ENCODE assay signal across 11 cellular contexts in genomic region chr11:70522613-70523311, GRCh38.
DNase-seq lines count a peak whose midpoint lies in the region; ATAC-seq, FAIRE-seq and TF ChIP-seq lines count a peak whose summit lies in the region.
"Had no signal": no experiment of that assay in that cellular context is flagged by ENCODE, and none has a peak within 500 bp of the region (broad histone marks: within the 10 kb centered on the region; RNA-seq: fewer than 3 reads in every experiment).

No MANE protein-coding gene starts in this region.

- H3F3A ChIP-seq in SK-N-SH (replicated peaks; ENCODE audit: insufficient read depth): no peaks in the 10 kb centered on the region

- FAIRE-seq in urothelium cell line (lab: Jason Lieb, UNC): no peak

- no peak for TF ChIP-seq RAD21 in SK-N-SH (IDR thresholded peaks at IDR 0.05; ENCODE audit: low read length)

- POLR2A ChIA-PET in SK-N-SH (lab: Yijun Ruan, JAX): interaction anchor here (0.6 to 1.1 kb wide), 2 partner anchors 9 to 220 kb away, joined by 3 read pairs; no protein-coding TSS in a partner anchor

- H2AFZ ChIP-seq in SK-N-SH (ENCODE audit: low read depth): no peak overlapping the region

- no peaks in the 10 kb centered on the region for H3K79me2 ChIP-seq in SK-N-SH (ENCODE audit: insufficient read depth)

- TF ChIP-seq CTCF in SK-N-SH (IDR thresholded peaks at IDR 0.05) (no peak), stomach (IDR thresholded peaks at IDR 0.05) (peak in 1 of 7 experiments; percentile 21)

- no peak overlapping the region for H3K27ac ChIP-seq in SK-N-SH (ENCODE audit: low read depth in 2 of 2, low read length in 1 of 2)
- H3K27ac ChIP-seq in stomach: no peak overlapping the region

- H4K20me1 ChIP-seq in SK-N-SH (ENCODE audit: insufficient read depth): no peaks in the 10 kb centered on the region

- no peak overlapping the region for H3K4me3 ChIP-seq in SK-N-SH (ENCODE audit: low read depth in 2 of 2, low read length in 1 of 2)
- H3K4me3 ChIP-seq in stomach: no peak overlapping the region
- H3K4me3 ChIP-seq: lung had no signal

- CTCF ChIA-PET in SK-N-SH (lab: Yijun Ruan, JAX): interaction anchor here (1.1 to 1.2 kb wide), 2 partner anchors 12 to 19 kb away, joined by 3 to 4 read pairs; no protein-coding TSS in a partner anchor

- H3K4me1 ChIP-seq in SK-N-SH (ENCODE audit: control insufficient read depth in 1 of 2, insufficient read depth in 2 of 2, low read depth in 1 of 2, low read length in 1 of 2): peaks cover 0 to 54% of the 10 kb centered on the region in 2 experiments; a peak in 1 of 4 replicates
- H3K4me1 ChIP-seq in stomach: peaks cover 5 to 17% (median 10%) of the 10 kb centered on the region in 4 donors

- WGBS in SK-N-SH (ENCODE audit: low lambda C conversion rate): 77% methylated on average over 13 of the region's 25 CpGs
- WGBS in stomach, 5 donors: 30 to 46% (median 41%) methylated on average over 18 to 25 of the region's 25 CpGs

- no peaks in the 10 kb centered on the region for H3K9me2 ChIP-seq in SK-N-SH

- TF ChIP-seq EP300 in SK-N-SH (IDR thresholded peaks at IDR 0.05; ENCODE audit: borderline replicate concordance in 1 of 2, low read depth in 1 of 2, low read length in 1 of 2) (no peak), stomach (IDR thresholded peaks at IDR 0.05) (no peak)

- intact Hi-C loops in stomach (cut with DNase I; ENCODE audit: low total_unique reads): no loop called here

- H3K36me3 ChIP-seq in SK-N-SH (replicated peaks in 1 of 2; ENCODE audit: control insufficient read depth in 1 of 2, insufficient read depth in 2 of 2, low read length in 1 of 2): no peaks in the 10 kb centered on the region
- no peaks in the 10 kb centered on the region for H3K36me3 ChIP-seq in stomach

- H3K27me3 ChIP-seq in SK-N-SH (ENCODE audit: insufficient read depth) (no peaks in the 10 kb centered on the region), stomach (peaks cover 0 to 31% (median 0%) of the 10 kb centered on the region in 3 donors)

- no peak for TF ChIP-seq POLR2A in stomach (IDR thresholded peaks at IDR 0.05)

- H3K9me3 ChIP-seq in SK-N-SH: no peaks in the 10 kb centered on the region
- no peaks in the 10 kb centered on the region for H3K9me3 ChIP-seq in stomach

- no peak overlapping the region for H3K4me2 ChIP-seq in SK-N-SH

- peak; percentile 37 for DNase-seq in SK-N-SH
- peak; percentile 56 for DNase-seq in NCI-H2227 (lab: John Stamatoyannopoulos, UW; ENCODE audit: unreplicated experiment)
- DNase-seq in ecto neural progenitor cell (ENCODE audit: low spot score): peak; percentile 74
- peak; percentile 31 for DNase-seq in stomach
- no peak for DNase-seq in urothelium cell line (ENCODE audit: low spot score)
- no peak for DNase-seq in COLO829 (ENCODE audit: low spot score)
- DNase-seq: ACHN; activated CD4-positive, alpha-beta memory T cell treated with anti-CD3 and anti-CD28 coated beads, Interleukin-2, amount 10 ng/mL, durations not matched to agents 7 days and 5 days had no signal

- no peak overlapping the region for H3K9ac ChIP-seq in SK-N-SH

- ATAC-seq in SK-N-SH treated with all-trans-retinoic acid at 6 μM for 48 hours (no peak), HG03135 (IDR thresholded peaks at IDR 0.05; ENCODE audit: unreplicated experiment) (no peak)

TF ChIP-seq in SK-N-SH, 30 proteins besides CTCF, POLR2A, EP300 and RAD21 (continues in another document):
- TF ChIP-seq, protein P1, sequence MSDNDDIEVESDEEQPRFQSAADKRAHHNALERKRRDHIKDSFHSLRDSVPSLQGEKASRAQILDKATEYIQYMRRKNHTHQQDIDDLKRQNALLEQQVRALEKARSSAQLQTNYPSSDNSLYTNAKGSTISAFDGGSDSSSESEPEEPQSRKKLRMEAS (IDR thresholded peaks at IDR 0.05; ENCODE audit: low read depth): no peak
- no peak for TF ChIP-seq TCF12 (IDR thresholded peaks at IDR 0.05)
- TF ChIP-seq TAF1 (IDR thresholded peaks at IDR 0.05; ENCODE audit: borderline replicate concordance, low read depth, low read length): no peak
- no peak for TF ChIP-seq FOSL2 (IDR thresholded peaks at IDR 0.05; ENCODE audit: borderline replicate concordance, low read depth)
- TF ChIP-seq ELF1 (IDR thresholded peaks at IDR 0.05): no peak
- TF ChIP-seq, protein P2, sequence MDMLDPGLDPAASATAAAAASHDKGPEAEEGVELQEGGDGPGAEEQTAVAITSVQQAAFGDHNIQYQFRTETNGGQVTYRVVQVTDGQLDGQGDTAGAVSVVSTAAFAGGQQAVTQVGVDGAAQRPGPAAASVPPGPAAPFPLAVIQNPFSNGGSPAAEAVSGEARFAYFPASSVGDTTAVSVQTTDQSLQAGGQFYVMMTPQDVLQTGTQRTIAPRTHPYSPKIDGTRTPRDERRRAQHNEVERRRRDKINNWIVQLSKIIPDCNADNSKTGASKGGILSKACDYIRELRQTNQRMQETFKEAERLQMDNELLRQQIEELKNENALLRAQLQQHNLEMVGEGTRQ (IDR thresholded peaks at IDR 0.05; ENCODE audit: borderline replicate concordance, low read depth, low read length): no peak
- no peak for TF ChIP-seq JUND (IDR thresholded peaks at IDR 0.05)
- TF ChIP-seq SIN3A (IDR thresholded peaks at IDR 0.05; ENCODE audit: borderline replicate concordance, low read depth, low read length): no peak
- TF ChIP-seq FOXJ3 (CRISPR knock-in tag; IDR thresholded peaks at IDR 0.05): no peak
- no peak for TF ChIP-seq YY1 (IDR thresholded peaks at IDR 0.05; ENCODE audit: low read depth)
- no peak for TF ChIP-seq RFX5 (IDR thresholded peaks at IDR 0.05; ENCODE audit: low read length)
- no peak for TF ChIP-seq MEF2A (IDR thresholded peaks at IDR 0.05; ENCODE audit: borderline replicate concordance, low read depth)
- no peak for TF ChIP-seq ZBTB33 (IDR thresholded peaks at IDR 0.05; ENCODE audit: borderline replicate concordance, low read depth)
- TF ChIP-seq NFIC (IDR thresholded peaks at IDR 0.05; ENCODE audit: borderline replicate concordance): no peak
- TF ChIP-seq MXI1 (IDR thresholded peaks at IDR 0.05; ENCODE audit: low read depth, low read length): no peak

TF ChIP-seq in SK-N-SH treated with all-trans-retinoic acid at 6 μM for 48 hours, 23 proteins besides CTCF, POLR2A, EP300 and RAD21:
- TF ChIP-seq ZC3H10 (CRISPR knock-in tag; IDR thresholded peaks at IDR 0.05): no peak
- TF ChIP-seq PATZ1 (CRISPR knock-in tag; IDR thresholded peaks at IDR 0.05; ENCODE audit: borderline replicate concordance): no peak
- no peak for TF ChIP-seq OSR1 (CRISPR knock-in tag; IDR thresholded peaks at IDR 0.05)
- TF ChIP-seq CSRNP3 (CRISPR knock-in tag; IDR thresholded peaks at IDR 0.05): no peak
- TF ChIP-seq ISL1 (CRISPR knock-in tag; IDR thresholded peaks at IDR 0.05): no peak
- TF ChIP-seq, protein P3, sequence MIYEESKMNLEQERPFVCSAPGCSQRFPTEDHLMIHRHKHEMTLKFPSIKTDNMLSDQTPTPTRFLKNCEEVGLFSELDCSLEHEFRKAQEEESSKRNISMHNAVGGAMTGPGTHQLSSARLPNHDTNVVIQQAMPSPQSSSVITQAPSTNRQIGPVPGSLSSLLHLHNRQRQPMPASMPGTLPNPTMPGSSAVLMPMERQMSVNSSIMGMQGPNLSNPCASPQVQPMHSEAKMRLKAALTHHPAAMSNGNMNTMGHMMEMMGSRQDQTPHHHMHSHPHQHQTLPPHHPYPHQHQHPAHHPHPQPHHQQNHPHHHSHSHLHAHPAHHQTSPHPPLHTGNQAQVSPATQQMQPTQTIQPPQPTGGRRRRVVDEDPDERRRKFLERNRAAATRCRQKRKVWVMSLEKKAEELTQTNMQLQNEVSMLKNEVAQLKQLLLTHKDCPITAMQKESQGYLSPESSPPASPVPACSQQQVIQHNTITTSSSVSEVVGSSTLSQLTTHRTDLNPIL (CRISPR knock-in tag; IDR thresholded peaks at IDR 0.05; ENCODE audit: low read depth): no peak

Comparison
In these comparisons a context has a peak if more than half of its experiments do, and no peak if none do; other contexts are left out.
1. DNase-seq: peak in SK-N-SH (single experiment), NCI-H2227 (single experiment), ecto neural progenitor cell (single experiment) and stomach (single experiment); none in urothelium cell line (single experiment) and COLO829 (single experiment).